ENCODE assay signal across 10 cellular contexts in genomic region chr12:120625557-120626419, GRCh38. TPM values are rescaled to one million over a fixed set of nuclear protein-coding genes. Genes with fewer than 3 reads are reported as not detected.
DNase-seq lines count a peak whose midpoint lies in the region; ATAC-seq and TF ChIP-seq lines count a peak whose summit lies in the region.
"Had no signal": no experiment of that assay in that cellular context is flagged by ENCODE, and none has a peak within 500 bp of the region (broad histone marks: within the 10 kb centered on the region; RNA-seq: fewer than 3 reads in every experiment).

No MANE protein-coding gene starts in this region.

- H3K4me3 Mint-ChIP-seq in central memory CD8-positive, alpha-beta T cell = no peak overlapping the region
- no peak overlapping the region for H3K4me3 Mint-ChIP-seq in stimulated activated naive CD8-positive, alpha-beta T cell treated with anti-CD3 and anti-CD28 coated beads, Interleukin-15, amount 100 ng/mL, for 72 hours
- H3K4me3 Mint-ChIP-seq in nephron progenitor cell = no peak overlapping the region

- H3K27ac ChIP-seq in right cardiac atrium (ENCODE audit: low read length) (no peak overlapping the region), Panc1 (ENCODE audit: low read length) (no peak overlapping the region), substantia nigra (ENCODE audit: low read depth, low read length, poor library complexity, severe bottlenecking) (no peak overlapping the region)

- H3K27me3 ChIP-seq in right cardiac atrium (ENCODE audit: control insufficient read depth, insufficient read depth) (no peaks in the 10 kb centered on the region), Panc1 (ENCODE audit: control insufficient read depth, insufficient read depth, low read length) (no peaks in the 10 kb centered on the region)

- no peak overlapping the region for H3K27ac Mint-ChIP-seq in central memory CD8-positive, alpha-beta T cell (ENCODE audit: low read depth)
- H3K27ac Mint-ChIP-seq in stimulated activated naive CD8-positive, alpha-beta T cell treated with anti-CD3 and anti-CD28 coated beads, Interleukin-15, amount 100 ng/mL, for 72 hours = peak overlapping the region in 1 of 2 donors; percentile 82
- H3K27ac Mint-ChIP-seq in nephron progenitor cell = no peak overlapping the region
- H3K27ac Mint-ChIP-seq: CD4-positive, alpha-beta memory T cell had no signal

- peaks cover 17% of the 10 kb centered on the region for H3K27me3 Mint-ChIP-seq in central memory CD8-positive, alpha-beta T cell
- H3K27me3 Mint-ChIP-seq in stimulated activated naive CD8-positive, alpha-beta T cell treated with anti-CD3 and anti-CD28 coated beads, Interleukin-15, amount 100 ng/mL, for 72 hours = peaks cover 11% of the 10 kb centered on the region
- peaks cover 12% of the 10 kb centered on the region for H3K27me3 Mint-ChIP-seq in nephron progenitor cell (ENCODE audit: low read depth, poor library complexity)

- in situ Hi-C loops in Panc1 (cut with HindIII; ENCODE audit: low pct_unique_long_range_greater_than_20kb, low sequenced_read_pairs) = no loop called here

- POLR2A ChIA-PET in Panc1 (lab: Charles Lee) = interaction anchor here (0.6 kb wide), 1 partner anchor 39 kb away, joined by 3 read pairs; no protein-coding TSS in a partner anchor

- H3K4me1 ChIP-seq in right cardiac atrium (ENCODE audit: control insufficient read depth, insufficient read depth, low read length) (no peaks in the 10 kb centered on the region), Panc1 (ENCODE audit: control insufficient read depth, insufficient read depth, low read length) (no peaks in the 10 kb centered on the region)

- no peaks in the 10 kb centered on the region for H3K4me1 Mint-ChIP-seq in central memory CD8-positive, alpha-beta T cell
- no peaks in the 10 kb centered on the region for H3K4me1 Mint-ChIP-seq in stimulated activated naive CD8-positive, alpha-beta T cell treated with anti-CD3 and anti-CD28 coated beads, Interleukin-15, amount 100 ng/mL, for 72 hours
- H3K4me1 Mint-ChIP-seq in nephron progenitor cell = peaks cover 12% of the 10 kb centered on the region
- H3K4me1 Mint-ChIP-seq: CD4-positive, alpha-beta memory T cell had no signal

- ATAC-seq in right cardiac atrium (no peak), left ventricle myocardium superior (no peak), Panc1 (peak; percentile 35; the same call in 1 of the 2 replicates)
- peak; percentile 19 for ATAC-seq in central memory CD8-positive, alpha-beta T cell (replicated peaks; ENCODE audit: extremely low read depth, poor library complexity, severe bottlenecking)
- peak; percentile 82 for ATAC-seq in stimulated activated naive CD8-positive, alpha-beta T cell treated with anti-CD3 and anti-CD28 coated beads, Interleukin-15, amount 100 ng/mL, for 72 hours

- intact Hi-C loops in right cardiac atrium (cut with DNase I) (no loop called here), left ventricle myocardium superior (cut with micrococcal nuclease) (no loop called here), Panc1 (cut with micrococcal nuclease; ENCODE audit: unreplicated experiment) (no loop called here)

- H3K4me3 ChIP-seq in right cardiac atrium (ENCODE audit: low read length) = no peak overlapping the region
- H3K4me3 ChIP-seq in Panc1 (ENCODE audit: low read depth in 2 of 2, low read length in 2 of 2) = no peak overlapping the region

- DNase-seq in right cardiac atrium = peak in 2 of 3 donors; percentile 29 to 64
- DNase-seq in left ventricle myocardium superior = no peak
- DNase-seq in Panc1 (ENCODE audit: low read depth, low spot score) = no peak
- no peak for DNase-seq in central memory CD8-positive, alpha-beta T cell (ENCODE audit: low spot score in 2 of 2)
- DNase-seq in stimulated activated naive CD8-positive, alpha-beta T cell treated with anti-CD3 and anti-CD28 coated beads, Interleukin-15, amount 100 ng/mL, for 72 hours = peak; percentile 24 to 63
- DNase-seq in SKM-1 treated with dmso at 0.1 percent for 144 hours (lab: John Stamatoyannopoulos, UW; ENCODE audit: unreplicated experiment) = no peak
- no peak for DNase-seq in substantia nigra (lab: John Stamatoyannopoulos, UW)
- no peak for DNase-seq in nephron progenitor cell
- DNase-seq: CD4-positive, alpha-beta memory T cell had no signal

- TF ChIP-seq CTCF in Panc1 (IDR thresholded peaks at IDR 0.05) (no peak; the same call in 1 of the 2 replicates), nephron progenitor cell (IDR thresholded peaks at IDR 0.05) (no peak)

- CTCF ChIA-PET in Panc1 (lab: Charles Lee) = interaction anchor here (0.7 kb wide), 1 partner anchor 151 kb away, joined by 19 read pairs; no protein-coding TSS in a partner anchor

- no TSS peak for BruUV-seq in Panc1 (replicated peaks; lab: Mats Ljungman, UMichigan)

- H3K36me3 ChIP-seq in Panc1 (ENCODE audit: control insufficient read depth, insufficient read depth, low read length) = no peaks in the 10 kb centered on the region

- H3K9me3 ChIP-seq in right cardiac atrium (ENCODE audit: control insufficient read depth, low read length) (no peaks in the 10 kb centered on the region), Panc1 (ENCODE audit: control insufficient read depth, insufficient read depth, low read depth, low read length) (no peaks in the 10 kb centered on the region)

- peaks cover 2% of the 10 kb centered on the region for H3K36me3 Mint-ChIP-seq in central memory CD8-positive, alpha-beta T cell (ENCODE audit: insufficient read depth)
- no peaks in the 10 kb centered on the region for H3K36me3 Mint-ChIP-seq in nephron progenitor cell (ENCODE audit: low read depth)
- H3K36me3 Mint-ChIP-seq: CD4-positive, alpha-beta memory T cell had no signal

- 81% methylated on average over 26 of the region's 26 CpGs for WGBS in right cardiac atrium

- no peaks in the 10 kb centered on the region for H3K9me3 Mint-ChIP-seq in central memory CD8-positive, alpha-beta T cell
- H3K9me3 Mint-ChIP-seq in stimulated activated naive CD8-positive, alpha-beta T cell treated with anti-CD3 and anti-CD28 coated beads, Interleukin-15, amount 100 ng/mL, for 72 hours = no peaks in the 10 kb centered on the region
- no peaks in the 10 kb centered on the region for H3K9me3 Mint-ChIP-seq in nephron progenitor cell
- H3K9me3 Mint-ChIP-seq: CD4-positive, alpha-beta memory T cell had no signal

RNA-seq across cellular contexts. Expression of gene CABP1, which starts 14.6 kb away (rescaled TPM):
- total RNA-seq in right cardiac atrium = 1 to 10 TPM in 3 of 4 donors, under 1 TPM in 1; 0.89 to 4.0 (median 2.0) TPM
- 3.0 TPM for polyA plus RNA-seq in right cardiac atrium
- total RNA-seq in left ventricle myocardium superior = 8.0 TPM
- not detected for total RNA-seq in Panc1 (2021; ENCODE audit: unreplicated experiment)
- not detected for polyA plus RNA-seq in Panc1 (2012; ENCODE audit: insufficient read length)
- total RNA-seq: CD4-positive, alpha-beta memory T cell; lung microvascular endothelial cell had no signal
- polyA plus RNA-seq: CD4-positive, alpha-beta memory T cell had no signal

RNA-seq across cellular contexts. Expression of gene POP5, which starts 44.6 kb away (rescaled TPM):
- total RNA-seq in right cardiac atrium = 10 to 100 TPM; 31.4 to 48.4 (median 41.5) TPM
- polyA plus RNA-seq in right cardiac atrium = 54.1 TPM
- 34.0 TPM for total RNA-seq in left ventricle myocardium superior
- total RNA-seq in Panc1 (2021; ENCODE audit: unreplicated experiment) = 43.7 TPM
- 36.9 TPM for polyA plus RNA-seq in Panc1 (2012; ENCODE audit: insufficient read length)

Comparison
In these comparisons a context has a peak if more than half of its experiments do, and no peak if none do; other contexts are left out.
1. DNase-seq: peak in right cardiac atrium (2 of 3) and stimulated activated naive CD8-positive, alpha-beta T cell treated with anti-CD3 and anti-CD28 coated beads, Interleukin-15, amount 100 ng/mL, for 72 hours (2 of 2); none in left ventricle myocardium superior (single experiment), Panc1 (single experiment), central memory CD8-positive, alpha-beta T cell (0 of 2), SKM-1 treated with dmso at 0.1 percent for 144 hours (single experiment), substantia nigra (0 of 49) and nephron progenitor cell (single experiment).
2. ATAC-seq: peak in Panc1 (single experiment), central memory CD8-positive, alpha-beta T cell (single experiment) and stimulated activated naive CD8-positive, alpha-beta T cell treated with anti-CD3 and anti-CD28 coated beads, Interleukin-15, amount 100 ng/mL, for 72 hours (single experiment); none in right cardiac atrium (0 of 2) and left ventricle myocardium superior (single experiment).